ENCODE assay signal across 20 cellular contexts in the genomic region with DNA sequence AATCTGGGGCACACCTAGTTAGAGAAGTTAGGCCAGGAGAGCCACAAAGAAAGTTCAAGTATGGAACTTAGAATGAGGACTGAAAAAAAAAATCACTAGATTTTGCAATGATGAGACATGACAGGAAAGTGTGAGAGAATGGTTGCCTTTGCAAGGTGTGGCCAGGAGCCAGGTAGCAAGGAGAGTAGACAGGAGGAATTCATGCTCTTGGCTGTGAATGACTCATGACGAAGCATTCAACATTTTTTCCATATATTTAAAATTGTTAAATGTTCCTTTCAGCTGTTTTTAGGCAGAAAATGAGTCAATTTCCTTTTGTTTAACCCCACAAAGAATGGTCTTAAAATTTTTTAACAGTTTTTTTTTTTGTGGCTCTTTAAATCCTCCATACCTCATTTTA.
A peak's percentile ranks its signal among the peaks of the same experiment; 100 is the strongest.
DNase-seq lines count a peak whose midpoint lies in the region; TF ChIP-seq lines count a peak whose summit lies in the region.
"Had no signal": no experiment of that assay in that cellular context is flagged by ENCODE, and none has a peak within 500 bp of the region (broad histone marks: within the 10 kb centered on the region; RNA-seq: fewer than 3 reads in every experiment).

No MANE protein-coding gene starts in this region.

- CTCF ChIA-PET in RWPE1 (lab: Yijun Ruan, JAX): no interaction called here

- TF ChIP-seq CTCF in RWPE1 (conservative IDR thresholded peaks at IDR 0.05; ENCODE audit: low read depth): no peak

- POLR2A ChIA-PET in RWPE1 (lab: Yijun Ruan, JAX; ENCODE audit: low non-redundant PET): no interaction called here

- no peak overlapping the region for H3K27ac ChIP-seq in RWPE1
- H3K27ac ChIP-seq: left ventricle myocardium inferior, neural progenitor cell, Peyer's patch, SK-N-MC, spleen had no signal

- DNase-seq in AG08395 (ENCODE audit: low spot score) (peak; percentile 11), GM03348 (ENCODE audit: low spot score) (peak; percentile 14), RWPE1 (ENCODE audit: low spot score) (peak; percentile 70), glomerular visceral epithelial cell (ENCODE audit: extremely low spot score) (peak; percentile 27), NOMO-1 (lab: John Stamatoyannopoulos, UW; ENCODE audit: unreplicated experiment in 2 of 2) (no peak), NCI-H2107 (lab: John Stamatoyannopoulos, UW) (no peak), DMS79 (lab: John Stamatoyannopoulos, UW) (no peak)
- DNase-seq: activated B cell treated with CpG ODN at 0.5 μM for 24 hours; Caco-2; effector CD4-positive, alpha-beta T cell; glutamatergic neuron; GOT3; left ventricle myocardium inferior; NCI-H1694; NCI-H2227 treated with DMSO at 0.1 percent for 48 hours; Peyer's patch; spleen; T-helper 9 cell had no signal

Comparison
In these comparisons a context has a peak if more than half of its experiments do, and no peak if none do; other contexts are left out.
1. DNase-seq: peak in AG08395 (single experiment), GM03348 (single experiment), RWPE1 (single experiment) and glomerular visceral epithelial cell (single experiment); none in NOMO-1 (0 of 2), NCI-H2107 (single experiment) and DMS79 (single experiment).